9 cellular contexts compared by ENCODE assay signal in the genomic region with DNA sequence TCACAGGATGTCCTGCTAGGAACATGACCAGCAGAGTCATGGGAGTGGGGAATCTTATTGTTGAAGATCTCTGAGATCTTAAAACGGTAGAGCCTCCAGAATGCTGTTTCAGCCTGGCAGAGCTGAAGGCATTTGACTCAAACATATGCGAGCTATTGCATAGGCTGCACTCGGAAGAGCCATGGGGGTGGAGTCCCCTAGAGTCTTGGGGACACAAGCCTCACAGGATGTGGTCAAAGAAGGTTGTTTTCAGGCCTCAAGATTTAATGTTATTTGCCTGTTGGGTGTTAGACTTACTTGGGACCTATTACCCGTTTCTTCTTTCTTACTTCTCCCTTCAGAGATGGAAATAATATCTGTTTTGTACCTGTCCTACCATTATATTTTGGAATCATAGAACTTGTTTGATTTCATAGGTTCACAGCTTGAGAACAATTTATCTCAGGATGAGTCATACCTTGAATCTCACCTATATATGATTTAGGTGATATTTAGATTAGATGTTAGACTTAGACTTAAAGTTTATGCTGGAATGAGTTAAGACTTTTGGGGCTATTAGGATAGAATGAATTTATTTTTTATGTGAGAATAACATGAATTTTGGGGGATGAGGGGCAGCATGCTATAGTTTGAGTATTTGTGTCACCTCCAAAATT.
DNase-seq lines count a peak whose midpoint lies in the region; ATAC-seq lines count a peak whose summit lies in the region.
"Had no signal": no experiment of that assay in that cellular context is flagged by ENCODE, and none has a peak within 500 bp of the region (broad histone marks: within the 10 kb centered on the region; RNA-seq: fewer than 3 reads in every experiment).

No MANE protein-coding gene starts in this region.

- ATAC-seq in GM19463 (IDR thresholded peaks at IDR 0.05; ENCODE audit: unreplicated experiment) (peak; percentile 87), HG03442 (IDR thresholded peaks at IDR 0.05; ENCODE audit: unreplicated experiment) (peak; percentile 96)
- peak; percentile 95 for ATAC-seq in stimulated activated naive CD8-positive, alpha-beta T cell treated with anti-CD3 and anti-CD28 coated beads, Interleukin-15, Interleukin-2, amounts not matched to agents 100 U/mL and 50 U/mL, for 24 hours

- peak; percentile 34 for DNase-seq in CMK (ENCODE audit: low read depth)
- peak; percentile 32 to 40 for DNase-seq in activated T-cell treated with anti-CD3 and anti-CD28 coated beads, Interleukin-2, amount 50 U/mL, for 48 hours
- DNase-seq in stimulated activated naive CD8-positive, alpha-beta T cell treated with anti-CD3 and anti-CD28 coated beads, Interleukin-15, Interleukin-2, amounts not matched to agents 100 U/mL and 50 U/mL, for 24 hours = peak; percentile 45
- DNase-seq in NCI-H1930 (lab: John Stamatoyannopoulos, UW) = no peak
- no peak for DNase-seq in NCI-H226
- no peak for DNase-seq in kidney tubule cell (ENCODE audit: low spot score)
- DNase-seq: pancreas had no signal

Comparison
In these comparisons a context has a peak if more than half of its experiments do, and no peak if none do; other contexts are left out.
1. DNase-seq: peak in CMK (single experiment), activated T-cell treated with anti-CD3 and anti-CD28 coated beads, Interleukin-2, amount 50 U/mL, for 48 hours (2 of 2) and stimulated activated naive CD8-positive, alpha-beta T cell treated with anti-CD3 and anti-CD28 coated beads, Interleukin-15, Interleukin-2, amounts not matched to agents 100 U/mL and 50 U/mL, for 24 hours (single experiment); none in NCI-H1930 (0 of 2), NCI-H226 (single experiment) and kidney tubule cell (single experiment).
2. Peak in every context shown above with its lines, with median percentiles within 50 percentile points of each other: ATAC-seq.